In genomic region chr12:127145929-127146789, GRCh38 we compare ENCODE assay signal across 8 cellular contexts.
DNase-seq lines count a peak whose midpoint lies in the region; ATAC-seq and TF ChIP-seq lines count a peak whose summit lies in the region.

No MANE protein-coding gene starts in this region.

- TF ChIP-seq CTCF in gastrocnemius medialis (IDR thresholded peaks at IDR 0.05 in 4 of 5, conservative IDR thresholded peaks at IDR 0.05 in 1 of 5): no peak
- no peak for TF ChIP-seq CTCF in uterus (IDR thresholded peaks at IDR 0.05)

- H3K36me3 ChIP-seq in gastrocnemius medialis (no peaks in the 10 kb centered on the region), uterus (no peaks in the 10 kb centered on the region)

- TF ChIP-seq POLR2A in gastrocnemius medialis (IDR thresholded peaks at IDR 0.05) (peak in 1 of 2 donors; percentile 39), uterus (IDR thresholded peaks at IDR 0.05) (peak in 1 of 2 donors; percentile 59)

- H3K4me3 ChIP-seq in gastrocnemius medialis (peak overlapping the region; percentile 44 to 60 (median 52)), uterus (peak overlapping the region; percentile 39 to 58)

- DNase-seq in CD1c-positive myeloid dendritic cell (ENCODE audit: extremely low spot score) (peak; percentile 45), SK-MEL-5 (ENCODE audit: low read depth, low spot score) (peak; percentile 89), cardiac septum (ENCODE audit: low spot score) (peak; percentile 86), gastrocnemius medialis (peak; percentile 8 to 24), uterus (peak; percentile 60 to 85)
- DNase-seq in activated naive CD8-positive, alpha-beta T cell treated with anti-CD3 and anti-CD28 coated beads, Interleukin-2, amount 50 U/mL, for 16 hours (ENCODE audit: low read depth, low spot score): peak; percentile 52

- in situ Hi-C loops in SK-MEL-5 (cut with HindIII; ENCODE audit: low pct_unique_long_range_greater_than_20kb, low sequenced_read_pairs): no loop called here
- in situ Hi-C loops in gastrocnemius medialis (cut with MboI; ENCODE audit: low sequenced_read_pairs in 4 of 4): no loop called here

- ATAC-seq in gastrocnemius medialis (peak; percentile 36 to 58), GM19467 (IDR thresholded peaks at IDR 0.05; ENCODE audit: unreplicated experiment) (no peak), GM18520 (IDR thresholded peaks at IDR 0.05; ENCODE audit: unreplicated experiment) (no peak)

- intact Hi-C loops in cardiac septum (cut with DNase I) (no loop called here), gastrocnemius medialis (cut with DNase I; ENCODE audit: low total_unique reads) (no loop called here), uterus (cut with DNase I; ENCODE audit: low total_unique reads) (no loop called here)

- H3K27ac ChIP-seq in gastrocnemius medialis (peak overlapping the region in 2 of 4 donors; percentile 50 to 66), uterus (peak overlapping the region in 1 of 2 donors; percentile 51)

- H3K9me3 ChIP-seq in gastrocnemius medialis: no peaks in the 10 kb centered on the region
- H3K9me3 ChIP-seq in uterus: no peaks in the 10 kb centered on the region

- no peaks in the 10 kb centered on the region for H3K4me1 ChIP-seq in gastrocnemius medialis
- H3K4me1 ChIP-seq in uterus: peaks cover 0 to 5% of the 10 kb centered on the region in 2 donors

- H3K27me3 ChIP-seq in gastrocnemius medialis (no peaks in the 10 kb centered on the region), uterus (no peaks in the 10 kb centered on the region)

Comparison
In these comparisons a context has a peak if more than half of its experiments do, and no peak if none do; other contexts are left out.
1. DNase-seq: peak in every context shown above with its lines; median percentile 89 in SK-MEL-5; 86 in cardiac septum; 72 in uterus; 52 in activated naive CD8-positive, alpha-beta T cell treated with anti-CD3 and anti-CD28 coated beads, Interleukin-2, amount 50 U/mL, for 16 hours; 45 in CD1c-positive myeloid dendritic cell; 16 in gastrocnemius medialis.
2. ATAC-seq: peak in gastrocnemius medialis (2 of 2); none in GM19467 (single experiment) and GM18520 (single experiment).